In genomic region chr19:33497151-33497777, GRCh38 we compare ENCODE assay signal across 22 cellular contexts.
"Had no signal": no experiment of that assay in that cellular context is flagged by ENCODE, and none has a peak within 500 bp of the region (broad histone marks: within the 10 kb centered on the region; RNA-seq: fewer than 3 reads in every experiment).

No MANE protein-coding gene starts in this region.

- H3K27ac ChIP-seq: dorsolateral prefrontal cortex, heart left ventricle, left ventricle myocardium inferior, tibial artery, upper lobe of left lung, uterus had no signal

- H3K4me1 ChIP-seq: heart left ventricle, left ventricle myocardium inferior, tibial artery, upper lobe of left lung, uterus had no signal

- DNase-seq: central memory CD4-positive, alpha-beta T cell; cortex of kidney; effector CD8-positive, alpha-beta T cell; foreskin melanocyte; hippocampal formation; kidney glomerular epithelial cell; left ventricle myocardium inferior; mammary epithelial cell; naive thymus-derived CD8-positive, alpha-beta T cell; right cardiac atrium; stimulated activated CD4-positive, alpha-beta T cell treated with anti-CD3 and anti-CD28 coated beads, Interleukin-4, amount 100 ng/mL, for 1 hour; stimulated activated CD8-positive, alpha-beta memory T cell treated with anti-CD3 and anti-CD28 coated beads, Interleukin-4, amount 100 ng/mL, for 48 hours; tibial artery; uterus had no signal

- H3K36me3 Mint-ChIP-seq: stimulated activated effector memory CD8-positive, alpha-beta T cell treated with anti-CD3 and anti-CD28 coated beads, Interleukin-12 subunit alpha, Interleukin-12 subunit beta, amount 100 ng/mL, for 72 hours had no signal

- H3K9me3 Mint-ChIP-seq: naive thymus-derived CD8-positive, alpha-beta T cell; neural crest cell; stimulated activated effector memory CD8-positive, alpha-beta T cell treated with anti-CD3 and anti-CD28 coated beads, Interleukin-12 subunit alpha, Interleukin-12 subunit beta, amount 100 ng/mL, for 72 hours; stimulated activated naive CD8-positive, alpha-beta T cell treated with anti-CD3 and anti-CD28 coated beads, Interleukin-15, Interleukin-2, amounts not matched to agents 100 ng/mL and 50 ng/mL, for 24 hours had no signal

- H3K4me2 ChIP-seq: smooth muscle cell had no signal

- H3K27me3 Mint-ChIP-seq: naive thymus-derived CD8-positive, alpha-beta T cell; stimulated activated naive CD8-positive, alpha-beta T cell treated with anti-CD3 and anti-CD28 coated beads, Interleukin-15, Interleukin-2, amounts not matched to agents 100 ng/mL and 50 ng/mL, for 24 hours had no signal

- H3K4me3 Mint-ChIP-seq: naive thymus-derived CD8-positive, alpha-beta T cell; neural crest cell; stimulated activated effector memory CD8-positive, alpha-beta T cell treated with anti-CD3 and anti-CD28 coated beads, Interleukin-12 subunit alpha, Interleukin-12 subunit beta, amount 100 ng/mL, for 72 hours; stimulated activated naive CD8-positive, alpha-beta T cell treated with anti-CD3 and anti-CD28 coated beads, Interleukin-15, Interleukin-2, amounts not matched to agents 100 ng/mL and 50 ng/mL, for 24 hours had no signal

- H3K4me3 ChIP-seq: dorsolateral prefrontal cortex, heart left ventricle, left ventricle myocardium inferior, mucosa of descending colon, smooth muscle cell, tibial artery, upper lobe of left lung, uterus had no signal

- H3K36me3 ChIP-seq: uterus had no signal

- H3K27me3 ChIP-seq: dorsolateral prefrontal cortex, heart left ventricle, tibial artery, upper lobe of left lung, uterus had no signal

- H3K9me3 ChIP-seq: heart left ventricle, left ventricle myocardium inferior, mucosa of descending colon, tibial artery, upper lobe of left lung, uterus had no signal

- H3K4me1 Mint-ChIP-seq: neural crest cell had no signal

- H3K27ac Mint-ChIP-seq: naive thymus-derived CD8-positive, alpha-beta T cell; stimulated activated effector memory CD8-positive, alpha-beta T cell treated with anti-CD3 and anti-CD28 coated beads, Interleukin-12 subunit alpha, Interleukin-12 subunit beta, amount 100 ng/mL, for 72 hours; stimulated activated naive CD8-positive, alpha-beta T cell treated with anti-CD3 and anti-CD28 coated beads, Interleukin-15, Interleukin-2, amounts not matched to agents 100 ng/mL and 50 ng/mL, for 24 hours had no signal
